Comparison of ENCODE assay signal across 1 cellular context in the genomic region with DNA sequence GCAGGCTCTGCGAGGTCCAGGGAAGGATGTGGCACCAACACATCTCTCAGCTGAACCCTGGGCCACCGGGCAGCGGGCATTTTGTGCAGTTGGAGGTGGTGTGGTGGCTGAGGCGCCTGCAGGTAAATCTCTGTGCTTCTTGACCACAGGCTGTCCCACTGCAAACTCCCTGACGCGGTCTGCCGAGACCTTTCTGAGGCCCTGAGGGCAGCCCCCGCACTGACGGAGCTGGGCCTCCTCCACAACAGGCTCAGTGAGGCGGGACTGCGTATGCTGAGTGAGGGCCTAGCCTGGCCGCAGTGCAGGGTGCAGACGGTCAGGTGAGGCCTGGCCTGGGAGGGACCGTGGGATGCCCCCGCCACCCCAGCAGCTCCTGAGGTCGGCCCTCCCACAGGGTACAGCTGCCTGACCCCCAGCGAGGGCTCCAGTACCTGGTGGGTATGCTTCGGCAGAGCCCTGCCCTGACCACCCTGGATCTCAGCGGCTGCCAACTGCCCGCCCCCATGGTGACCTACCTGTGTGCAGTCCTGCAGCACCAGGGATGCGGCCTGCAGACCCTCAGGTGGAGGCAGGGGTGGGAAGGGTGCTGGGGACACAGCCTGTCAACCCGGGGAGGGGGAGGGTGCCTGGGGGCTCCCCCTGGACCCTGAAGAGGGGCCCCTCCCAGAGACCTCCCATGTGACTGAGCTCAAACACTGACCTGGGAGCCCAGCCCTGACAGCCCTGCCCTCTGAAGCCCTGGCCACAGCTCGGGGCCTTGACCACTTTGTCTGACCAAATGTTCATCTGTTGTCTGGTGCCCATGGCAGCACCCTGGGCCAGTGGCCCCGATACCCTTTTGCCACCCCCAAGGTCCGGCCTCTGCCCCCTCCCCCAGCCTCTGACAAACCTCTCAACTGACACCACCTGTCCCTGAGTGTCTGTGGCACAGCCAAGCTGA.
A peak's percentile ranks its signal among the peaks of the same experiment; 100 is the strongest.
TF ChIP-seq lines count a peak whose summit lies in the region.

No MANE protein-coding gene starts in this region.

TF ChIP-seq in K562, 482 proteins besides CTCF, POLR2A, EP300 and RAD21:
- TF ChIP-seq RBFOX2 (IDR thresholded peaks at IDR 0.05; ENCODE audit: low read depth, low read length) (peak; percentile 14; the same call in 1 of the 2 replicates), POLR2G (IDR thresholded peaks at IDR 0.05; ENCODE audit: low read depth, low read length) (peak; percentile 47; the same call in 1 of the 2 replicates), L3MBTL2 (IDR thresholded peaks at IDR 0.05) (no peak)
TF ChIP-seq in K562: peak in this region for 2.
